Comparison of ENCODE assay signal across 8 cellular contexts in the genomic region with DNA sequence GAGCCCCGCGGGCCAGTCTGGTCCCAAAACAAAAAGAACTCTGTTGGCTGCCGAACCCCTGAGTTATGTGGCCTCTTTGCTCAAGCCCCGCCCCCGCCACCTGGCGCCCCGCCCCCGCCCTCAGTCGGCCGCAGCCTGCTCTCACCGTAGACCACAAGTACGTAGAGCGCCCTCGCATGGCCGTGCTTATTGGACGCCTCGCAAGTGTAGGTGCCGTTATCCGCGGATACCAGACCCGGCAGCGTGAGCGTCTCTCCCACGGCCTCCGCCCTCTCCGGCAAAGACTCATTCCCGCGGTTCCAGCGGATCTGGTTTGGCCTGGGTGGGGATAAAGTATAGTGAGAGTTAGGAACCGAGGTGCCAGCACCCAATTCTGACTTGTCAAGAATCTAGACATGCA. TPM values are rescaled to one million over a fixed set of nuclear protein-coding genes. Genes with fewer than 3 reads are reported as not detected.
DNase-seq lines count a peak whose midpoint lies in the region; TF ChIP-seq lines count a peak whose summit lies in the region.

No MANE protein-coding gene starts in this region.

- POLR2A ChIA-PET in PC-9 (lab: Charles Lee; ENCODE audit: unreplicated experiment), result no interaction called here

- H3K9me2 ChIP-seq in PC-9 (ENCODE audit: insufficient read depth), result no peaks in the 10 kb centered on the region

- H3K79me2 ChIP-seq in PC-9 (ENCODE audit: low read depth), result 0 out of 2 replicates have a peak, but pooled peaks cover 8% of the 10 kb centered on the region

- no peak overlapping the region for H2AFZ ChIP-seq in PC-9

- peak overlapping the region; percentile 2; the same call in 1 of the 2 replicates for H3K4me3 ChIP-seq in Jurkat, Clone E6-1 (ENCODE audit: low read length)
- no peak overlapping the region for H3K4me3 ChIP-seq in fibroblast of villous mesenchyme (ENCODE audit: low read depth, low read length)
- no peak overlapping the region for H3K4me3 ChIP-seq in PC-9

- TF ChIP-seq CTCF in fibroblast of villous mesenchyme (IDR thresholded peaks at IDR 0.05; ENCODE audit: insufficient read depth, low read depth, low read length) (peak; percentile 21), PC-9 (conservative IDR thresholded peaks at IDR 0.05) (no peak)

- no TSS peak for BruUV-seq in PC-9 (replicated peaks; lab: Mats Ljungman, UMichigan)

- H3K27me3 ChIP-seq in PC-9 (ENCODE audit: insufficient read depth, low read depth), result no peaks in the 10 kb centered on the region

- H3K4me1 ChIP-seq in PC-9 (replicated peaks; ENCODE audit: insufficient read depth), result peaks cover 9% of the 10 kb centered on the region

- H3K4me2 ChIP-seq in PC-9, result no peak overlapping the region

- intact Hi-C loops in PC-9 (cut with micrococcal nuclease; ENCODE audit: unreplicated experiment), result no loop called here

- H4K20me1 ChIP-seq in PC-9 (ENCODE audit: insufficient read depth), result no peaks in the 10 kb centered on the region

- no peak overlapping the region for H3K27ac ChIP-seq in PC-9

- no peaks in the 10 kb centered on the region for H3K36me3 ChIP-seq in PC-9 (ENCODE audit: low read depth)

- no peaks in the 10 kb centered on the region for H3K9me3 ChIP-seq in PC-9 (ENCODE audit: insufficient read depth, low read depth)

- DNase-seq in Jurkat, Clone E6-1 (ENCODE audit: low read depth, low spot score), result peak; percentile 85
- peak; percentile 53 to 71 (median 61) for DNase-seq in activated CD8-positive, alpha-beta memory T cell treated with anti-CD3 and anti-CD28 coated beads for 48 hours (ENCODE audit: low read depth in 2 of 3, low spot score in 2 of 3)
- DNase-seq in fibroblast of villous mesenchyme (ENCODE audit: low read depth) (peak; percentile 53), NCI-H774 (lab: John Stamatoyannopoulos, UW) (no peak), NCI-H1930 (lab: John Stamatoyannopoulos, UW) (no peak), PC-9 (no peak), middle frontal gyrus (ENCODE audit: extremely low spot score, low spot score) (no peak)
- DNase-seq in stimulated activated CD4-positive, alpha-beta T cell treated with anti-CD3 and anti-CD28 coated beads, Interleukin-4, amount 100 ng/mL, for 1 hour, result peak; percentile 89

- CTCF ChIA-PET in PC-9 (lab: Charles Lee), result interaction anchor here (0.6 kb wide), 1 partner anchor 72 kb away, joined by 3 read pairs; no protein-coding TSS in a partner anchor

- peaks cover 26% of the 10 kb centered on the region; the same call in 1 of the 2 replicates for H3F3A ChIP-seq in PC-9 (ENCODE audit: insufficient read depth, low read depth)

RNA-seq across cellular contexts. Expression of a gene that starts 5.5 kb away (rescaled TPM):
- polyA plus RNA-seq in Jurkat, Clone E6-1 (2012; ENCODE audit: insufficient read depth, insufficient read length), result 89.4 TPM
- total RNA-seq in fibroblast of villous mesenchyme (25.0 and 31.9 TPM in 2 replicates), PC-9 (2021) (46.6 and 61.1 TPM in 2 replicates)

RNA-seq across cellular contexts. Expression of a gene that starts 13.0 kb away (rescaled TPM):
- polyA plus RNA-seq in Jurkat, Clone E6-1 (2012; ENCODE audit: insufficient read depth, insufficient read length), result 0.57 TPM
- total RNA-seq in fibroblast of villous mesenchyme, result under 0.01 TPM in 2 replicates
- 0.37 and 0.60 TPM in 2 replicates for total RNA-seq in PC-9 (2021)

RNA-seq across cellular contexts. Expression of a gene that starts 14.7 kb away (rescaled TPM):
- 12.6 TPM for polyA plus RNA-seq in Jurkat, Clone E6-1 (2012; ENCODE audit: insufficient read depth, insufficient read length)
- total RNA-seq in fibroblast of villous mesenchyme (7.7 and 22.0 TPM in 2 replicates), PC-9 (2021) (68.3 and 71.1 TPM in 2 replicates)

RNA-seq across cellular contexts. Expression of a gene that starts 28.5 kb away (rescaled TPM):
- polyA plus RNA-seq in Jurkat, Clone E6-1 (2012; ENCODE audit: insufficient read depth, insufficient read length), result 18.1 TPM
- total RNA-seq in fibroblast of villous mesenchyme (9.0 and 9.9 TPM in 2 replicates), PC-9 (2021) (15.5 and 16.9 TPM in 2 replicates)

RNA-seq across cellular contexts. Expression of a gene that starts 29.0 kb away (rescaled TPM):
- polyA plus RNA-seq in Jurkat, Clone E6-1 (2012; ENCODE audit: insufficient read depth, insufficient read length), result 3.4 TPM
- total RNA-seq in fibroblast of villous mesenchyme (27.7 and 35.4 TPM in 2 replicates), PC-9 (2021) (23.3 and 31.6 TPM in 2 replicates)

Comparison
In these comparisons a context has a peak if more than half of its experiments do, and no peak if none do; other contexts are left out.
1. DNase-seq: peak in Jurkat, Clone E6-1 (single experiment), activated CD8-positive, alpha-beta memory T cell treated with anti-CD3 and anti-CD28 coated beads for 48 hours (3 of 3), fibroblast of villous mesenchyme (single experiment) and stimulated activated CD4-positive, alpha-beta T cell treated with anti-CD3 and anti-CD28 coated beads, Interleukin-4, amount 100 ng/mL, for 1 hour (single experiment); none in NCI-H774 (single experiment), NCI-H1930 (0 of 2), PC-9 (0 of 2) and middle frontal gyrus (single experiment).